8 cellular contexts compared by ENCODE assay signal in genomic region chr15:57706405-57707209, GRCh38. TPM values are rescaled to one million over a fixed set of nuclear protein-coding genes. Genes with fewer than 3 reads are reported as not detected.
DNase-seq lines count a peak whose midpoint lies in the region; ATAC-seq and TF ChIP-seq lines count a peak whose summit lies in the region.

POLR2M (plus strand) TSS chr15:57706714; CDS start chr15:57706843, 129 bp downstream.

- H3K9ac ChIP-seq in parathyroid adenoma: peak within 1 kb of the TSS; percentile 77

- H3K27me3 ChIP-seq in cardiac muscle cell (no peaks in the 10 kb centered on the region), parathyroid adenoma (ENCODE audit: control insufficient read depth, insufficient read depth, low read length) (no peaks in the 10 kb centered on the region), tibial nerve (no peaks in the 10 kb centered on the region)

- peak; percentile 90 to 97 for TF ChIP-seq EP300 in tibial nerve (IDR thresholded peaks at IDR 0.05)

- H3K79me2 ChIP-seq in parathyroid adenoma: no peaks in the 10 kb centered on the region

- H3K36me3 ChIP-seq in cardiac muscle cell (peaks cover 25% of the 10 kb centered on the region), parathyroid adenoma (ENCODE audit: control insufficient read depth, insufficient read depth, low read length) (no peaks in the 10 kb centered on the region), tibial nerve (peaks cover 0 to 20% (median 8%) of the 10 kb centered on the region in 3 donors)

- DNase-seq in GM12865 (ENCODE audit: low read depth) (peak; percentile 96), NCI-H1417 treated with DMSO at 0.1 percent for 48 hours (lab: John Stamatoyannopoulos, UW) (peak; percentile 81), SW480 (ENCODE audit: low spot score) (peak; percentile 91), cardiac muscle cell (ENCODE audit: low read depth in 1 of 2, low spot score in 1 of 2) (peak; percentile 92 to 100), tibial nerve (ENCODE audit: low spot score in 2 of 2) (peak; percentile 89 to 95)
- peak; percentile 87 for DNase-seq in activated naive CD8-positive, alpha-beta T cell treated with anti-CD3 and anti-CD28 coated beads, Interleukin-2, amount 50 U/mL, for 24 hours

- no peaks in the 10 kb centered on the region for H3K27me3 Mint-ChIP-seq in activated naive CD8-positive, alpha-beta T cell treated with anti-CD3 and anti-CD28 coated beads, Interleukin-2, amount 50 U/mL, for 24 hours

- no peaks in the 10 kb centered on the region for H3K9me3 ChIP-seq in cardiac muscle cell (ENCODE audit: low read depth)
- no peaks in the 10 kb centered on the region for H3K9me3 ChIP-seq in parathyroid adenoma (ENCODE audit: control insufficient read depth, low read length)
- no peaks in the 10 kb centered on the region for H3K9me3 ChIP-seq in tibial nerve

- H3K4me1 Mint-ChIP-seq in activated naive CD8-positive, alpha-beta T cell treated with anti-CD3 and anti-CD28 coated beads, Interleukin-2, amount 50 U/mL, for 24 hours: peaks cover 61% of the 10 kb centered on the region

- ATAC-seq in HG02763 (IDR thresholded peaks at IDR 0.05; ENCODE audit: unreplicated experiment): peak; percentile 92
- ATAC-seq in activated naive CD8-positive, alpha-beta T cell treated with anti-CD3 and anti-CD28 coated beads, Interleukin-2, amount 50 U/mL, for 24 hours: peak; percentile 97

- H3K27ac Mint-ChIP-seq in activated naive CD8-positive, alpha-beta T cell treated with anti-CD3 and anti-CD28 coated beads, Interleukin-2, amount 50 U/mL, for 24 hours: peak within 1 kb of the TSS; percentile 94

- H3K4me3 Mint-ChIP-seq in activated naive CD8-positive, alpha-beta T cell treated with anti-CD3 and anti-CD28 coated beads, Interleukin-2, amount 50 U/mL, for 24 hours: peak within 1 kb of the TSS; percentile 87

- TF ChIP-seq CTCF in GM12865 (IDR thresholded peaks at IDR 0.05; ENCODE audit: insufficient read depth, low read depth, low read length, missing control alignments) (no peak), cardiac muscle cell (IDR thresholded peaks at IDR 0.05; ENCODE audit: low read depth, low read length) (no peak), parathyroid adenoma (IDR thresholded peaks at IDR 0.05) (no peak), tibial nerve (IDR thresholded peaks at IDR 0.05) (peak in 2 of 5 experiments; percentile 6 to 35)

- WGBS in tibial nerve, 2 donors: 1 to 2% methylated on average over 37 to 70 of the region's 70 CpGs

- H3K4me3 ChIP-seq in GM12865 (ENCODE audit: low read depth, low read length): peak within 1 kb of the TSS; percentile 100
- H3K4me3 ChIP-seq in cardiac muscle cell: peak within 1 kb of the TSS; percentile 81
- H3K4me3 ChIP-seq in parathyroid adenoma (ENCODE audit: low read depth, low read length): peak within 1 kb of the TSS; percentile 96
- peak within 1 kb of the TSS; percentile 84 to 95 (median 92) for H3K4me3 ChIP-seq in tibial nerve

- TF ChIP-seq POLR2A in tibial nerve (IDR thresholded peaks at IDR 0.05): peak; percentile 71 to 84

- H3K9me3 Mint-ChIP-seq in activated naive CD8-positive, alpha-beta T cell treated with anti-CD3 and anti-CD28 coated beads, Interleukin-2, amount 50 U/mL, for 24 hours: no peaks in the 10 kb centered on the region

- H3K27ac ChIP-seq in cardiac muscle cell: peak within 1 kb of the TSS; percentile 97
- peak within 1 kb of the TSS; percentile 94 for H3K27ac ChIP-seq in parathyroid adenoma
- peak within 1 kb of the TSS; percentile 89 to 97 (median 94) for H3K27ac ChIP-seq in tibial nerve

- peak within 1 kb of the TSS; percentile 90 for H3K4me2 ChIP-seq in parathyroid adenoma (ENCODE audit: low read length)

- H2AFZ ChIP-seq in parathyroid adenoma: peak within 1 kb of the TSS; percentile 91

- H3K4me1 ChIP-seq in cardiac muscle cell (ENCODE audit: low read depth) (peaks cover 11% of the 10 kb centered on the region), parathyroid adenoma (peaks cover 3% of the 10 kb centered on the region), tibial nerve (peaks cover 0 to 26% (median 16%) of the 10 kb centered on the region in 4 donors)

- H3K36me3 Mint-ChIP-seq in activated naive CD8-positive, alpha-beta T cell treated with anti-CD3 and anti-CD28 coated beads, Interleukin-2, amount 50 U/mL, for 24 hours (ENCODE audit: low read depth): peaks cover 44% of the 10 kb centered on the region

RNA-seq across cellular contexts. Expression of gene POLR2M, which starts in this region (rescaled TPM):
- total RNA-seq in cardiac muscle cell (222 and 225 TPM in 2 replicates), tibial nerve (100 to 1,000 TPM in 1 of 4 donors, 10 to 100 TPM in 3; 32.7 to 643 (median 56.4) TPM)
- polyA plus RNA-seq in cardiac muscle cell: 24.9 and 29.5 TPM in 2 replicates

Comparison
In these comparisons a context has a peak if more than half of its experiments do, and no peak if none do; other contexts are left out.
1. Peak in every context shown above with its lines: DNase-seq, ATAC-seq, H3K4me3 ChIP-seq and H3K27ac ChIP-seq.